18 cellular contexts compared by ENCODE assay signal in the genomic region with DNA sequence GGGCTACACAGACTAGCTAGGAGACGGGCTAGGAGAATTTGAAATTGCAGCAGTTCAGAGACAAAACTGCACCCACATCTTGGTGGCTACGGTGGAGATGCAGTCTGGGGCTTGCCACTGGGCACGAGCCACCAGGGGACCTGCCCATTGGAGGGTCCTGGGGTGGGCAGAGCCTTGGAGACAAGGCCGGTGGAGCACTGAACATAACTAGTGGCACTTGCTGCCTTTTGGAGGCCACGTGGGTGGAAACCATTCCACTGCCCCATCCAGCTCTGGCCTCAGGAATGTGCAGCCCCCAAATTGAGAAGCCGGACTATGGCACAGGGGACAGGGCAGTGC.
DNase-seq lines count a peak whose midpoint lies in the region; ATAC-seq, FAIRE-seq and TF ChIP-seq lines count a peak whose summit lies in the region.
"Had no signal": no experiment of that assay in that cellular context is flagged by ENCODE, and none has a peak within 500 bp of the region (broad histone marks: within the 10 kb centered on the region; RNA-seq: fewer than 3 reads in every experiment).

No MANE protein-coding gene starts in this region.

- H4K8ac ChIP-seq in mesenchymal stem cell (ENCODE audit: low read length), result peak overlapping the region; percentile 76

- H3K27me3 ChIP-seq in cardiac muscle cell (no peaks in the 10 kb centered on the region), mesenchymal stem cell (ENCODE audit: control insufficient read depth in 1 of 2, insufficient read depth in 1 of 2, low read length in 2 of 2) (peaks cover 17 to 36% of the 10 kb centered on the region in 2 experiments), spleen (replicated peaks in 1 of 7) (no peaks in the 10 kb centered on the region)

- H4K91ac ChIP-seq in mesenchymal stem cell (ENCODE audit: low read length), result peak overlapping the region; percentile 53

- H3K4ac ChIP-seq in mesenchymal stem cell (ENCODE audit: low read depth in 1 of 2, low read length in 2 of 2), result peak overlapping the region in 1 of 2 experiments; percentile 24

- FAIRE-seq in GM12892 (lab: Jason Lieb, UNC), result no peak
- FAIRE-seq: GM12878 had no signal

- H2AK5ac ChIP-seq in mesenchymal stem cell (ENCODE audit: low read length, severe bottlenecking), result no peak overlapping the region

- no peaks in the 10 kb centered on the region for H3K79me1 ChIP-seq in mesenchymal stem cell (replicated peaks; ENCODE audit: low read length, poor library complexity, severe bottlenecking)

- 96% methylated on average over 6 of the region's 6 CpGs for WGBS in mesenchymal stem cell
- 89 to 95% (median 92%) methylated on average over 5 to 6 of the region's 6 CpGs for WGBS in spleen, 5 donors

- peaks cover 25% of the 10 kb centered on the region for H3K4me1 ChIP-seq in cardiac muscle cell (ENCODE audit: low read depth)
- peaks cover 5% of the 10 kb centered on the region for H3K4me1 ChIP-seq in mesenchymal stem cell (ENCODE audit: control insufficient read depth, insufficient read depth, low read depth, low read length)
- peaks cover 4 to 84% (median 48%) of the 10 kb centered on the region in 6 donors for H3K4me1 ChIP-seq in spleen

- H3K9ac ChIP-seq in mesenchymal stem cell (ENCODE audit: low read length), result no peak overlapping the region

- no peak overlapping the region for H3K14ac ChIP-seq in mesenchymal stem cell (ENCODE audit: low read length in 2 of 2)

- peak overlapping the region; percentile 82 for H2BK15ac ChIP-seq in mesenchymal stem cell (ENCODE audit: low read depth, poor library complexity, severe bottlenecking)

- intact Hi-C loops in left ventricle myocardium superior (cut with micrococcal nuclease), result no loop called here
- intact Hi-C loops in spleen (cut with DNase I; ENCODE audit: low total_unique reads), result no loop called here

- H3K23ac ChIP-seq in mesenchymal stem cell (ENCODE audit: low read length in 2 of 2), result no peak overlapping the region

- H3K9me3 ChIP-seq in cardiac muscle cell (ENCODE audit: low read depth) (no peaks in the 10 kb centered on the region), mesenchymal stem cell (ENCODE audit: control insufficient read depth, low read length) (no peaks in the 10 kb centered on the region), spleen (no peaks in the 10 kb centered on the region)

- peak overlapping the region in 1 of 2 experiments; percentile 70 for H2BK12ac ChIP-seq in mesenchymal stem cell (ENCODE audit: low read length in 2 of 2)

- ATAC-seq in left ventricle myocardium superior, result no peak
- peak; percentile 19; the same call in 1 of the 3 replicates for ATAC-seq in SK-N-SH treated with all-trans-retinoic acid at 6 μM for 48 hours
- ATAC-seq: GM12878 had no signal

- TF ChIP-seq POLR2A in spleen (IDR thresholded peaks at IDR 0.05) (no peak), GM12892 (IDR thresholded peaks at IDR 0.05; ENCODE audit: low read depth, low read length) (no peak)

- DNase-seq in cardiac muscle cell (ENCODE audit: low read depth in 1 of 2, low spot score in 1 of 2) (no peak), left ventricle myocardium superior (no peak), mesenchymal stem cell (no peak), spleen (peak; percentile 69), NCI-H2029 treated with DMSO at 0.1 percent for 48 hours (lab: John Stamatoyannopoulos, UW) (no peak), GM12892 (ENCODE audit: insufficient read length) (no peak), cerebellum (ENCODE audit: low spot score) (no peak)
- DNase-seq: 8988T; Calu3; NCI-H1436; NCI-H2081 treated with DMSO at 0.1 percent for 48 hours; NCI-H345; NCI-H526 treated with DMSO at 0.1 percent for 48 hours; NK-92 treated with Interleukin-12 subunit alpha and Interleukin-12 subunit beta, amount 100 ng/mL, for 24 hours had no signal

- H3K4me2 ChIP-seq in mesenchymal stem cell (ENCODE audit: low read length, poor library complexity, severe bottlenecking), result no peak overlapping the region

- no peak overlapping the region for H2BK120ac ChIP-seq in mesenchymal stem cell (ENCODE audit: low read depth, low read length)

- no peak overlapping the region for H2BK5ac ChIP-seq in mesenchymal stem cell (ENCODE audit: low read depth, low read length, poor library complexity, severe bottlenecking)

- no peak overlapping the region for H2AFZ ChIP-seq in mesenchymal stem cell (ENCODE audit: low read depth, low read length)

- peaks cover 7% of the 10 kb centered on the region for H3K36me3 ChIP-seq in cardiac muscle cell
- H3K36me3 ChIP-seq in mesenchymal stem cell (ENCODE audit: control insufficient read depth in 1 of 2, insufficient read depth in 2 of 2, low read depth in 1 of 2, low read length in 2 of 2), result no peaks in the 10 kb centered on the region
- H3K36me3 ChIP-seq in spleen, result peaks cover 0 to 76% (median 41%) of the 10 kb centered on the region in 6 donors

- TF ChIP-seq CTCF in cardiac muscle cell (IDR thresholded peaks at IDR 0.05; ENCODE audit: low read depth, low read length) (no peak), spleen (IDR thresholded peaks at IDR 0.05 in 8 of 11, conservative IDR thresholded peaks at IDR 0.05 in 3 of 11) (no peak)

- H3K27ac ChIP-seq in cardiac muscle cell (peak overlapping the region; percentile 86), mesenchymal stem cell (ENCODE audit: low read length, poor library complexity, severe bottlenecking) (no peak overlapping the region), spleen (peak overlapping the region in 3 of 8 donors; percentile 24 to 42 (median 24))
- H3K27ac ChIP-seq: C4-2B, RWPE1 had no signal

- H3K18ac ChIP-seq in mesenchymal stem cell (ENCODE audit: low read depth in 1 of 2, low read length in 2 of 2), result peak overlapping the region; percentile 40 to 71

- H3K4me3 ChIP-seq in cardiac muscle cell, result no peak overlapping the region
- H3K4me3 ChIP-seq in mesenchymal stem cell (ENCODE audit: insufficient read depth in 1 of 2, low read depth in 1 of 2, low read length in 2 of 2), result no peak overlapping the region
- H3K4me3 ChIP-seq in spleen, result no peak overlapping the region
- H3K4me3 ChIP-seq: GM12878 had no signal

TF ChIP-seq in SK-N-SH treated with all-trans-retinoic acid at 6 μM for 48 hours, 23 proteins besides CTCF, POLR2A, EP300 and RAD21 (continues in another document):
- no peak for TF ChIP-seq POU6F1 (CRISPR knock-in tag; IDR thresholded peaks at IDR 0.05; ENCODE audit: borderline replicate concordance, low read depth)
- TF ChIP-seq BACH2 (CRISPR knock-in tag; IDR thresholded peaks at IDR 0.05; ENCODE audit: borderline replicate concordance), result no peak
- no peak for TF ChIP-seq ZFP3 (CRISPR knock-in tag; IDR thresholded peaks at IDR 0.05)
- TF ChIP-seq ARNTL (CRISPR knock-in tag; IDR thresholded peaks at IDR 0.05; ENCODE audit: borderline replicate concordance, low read depth), result no peak
- no peak for TF ChIP-seq PATZ1 (CRISPR knock-in tag; IDR thresholded peaks at IDR 0.05; ENCODE audit: borderline replicate concordance)
- no peak for TF ChIP-seq ISL1 (CRISPR knock-in tag; IDR thresholded peaks at IDR 0.05)
- TF ChIP-seq, protein P1, sequence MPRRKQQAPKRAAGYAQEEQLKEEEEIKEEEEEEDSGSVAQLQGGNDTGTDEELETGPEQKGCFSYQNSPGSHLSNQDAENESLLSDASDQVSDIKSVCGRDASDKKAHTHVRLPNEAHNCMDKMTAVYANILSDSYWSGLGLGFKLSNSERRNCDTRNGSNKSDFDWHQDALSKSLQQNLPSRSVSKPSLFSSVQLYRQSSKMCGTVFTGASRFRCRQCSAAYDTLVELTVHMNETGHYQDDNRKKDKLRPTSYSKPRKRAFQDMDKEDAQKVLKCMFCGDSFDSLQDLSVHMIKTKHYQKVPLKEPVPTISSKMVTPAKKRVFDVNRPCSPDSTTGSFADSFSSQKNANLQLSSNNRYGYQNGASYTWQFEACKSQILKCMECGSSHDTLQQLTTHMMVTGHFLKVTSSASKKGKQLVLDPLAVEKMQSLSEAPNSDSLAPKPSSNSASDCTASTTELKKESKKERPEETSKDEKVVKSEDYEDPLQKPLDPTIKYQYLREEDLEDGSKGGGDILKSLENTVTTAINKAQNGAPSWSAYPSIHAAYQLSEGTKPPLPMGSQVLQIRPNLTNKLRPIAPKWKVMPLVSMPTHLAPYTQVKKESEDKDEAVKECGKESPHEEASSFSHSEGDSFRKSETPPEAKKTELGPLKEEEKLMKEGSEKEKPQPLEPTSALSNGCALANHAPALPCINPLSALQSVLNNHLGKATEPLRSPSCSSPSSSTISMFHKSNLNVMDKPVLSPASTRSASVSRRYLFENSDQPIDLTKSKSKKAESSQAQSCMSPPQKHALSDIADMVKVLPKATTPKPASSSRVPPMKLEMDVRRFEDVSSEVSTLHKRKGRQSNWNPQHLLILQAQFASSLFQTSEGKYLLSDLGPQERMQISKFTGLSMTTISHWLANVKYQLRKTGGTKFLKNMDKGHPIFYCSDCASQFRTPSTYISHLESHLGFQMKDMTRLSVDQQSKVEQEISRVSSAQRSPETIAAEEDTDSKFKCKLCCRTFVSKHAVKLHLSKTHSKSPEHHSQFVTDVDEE (CRISPR knock-in tag; IDR thresholded peaks at IDR 0.05), result no peak
- no peak for TF ChIP-seq ESRRG (CRISPR knock-in tag; IDR thresholded peaks at IDR 0.05)
